In genomic region chr5:134070648-134070978, GRCh38 we compare ENCODE assay signal across 9 cellular contexts. TPM values are rescaled to one million over a fixed set of nuclear protein-coding genes. Genes with fewer than 3 reads are reported as not detected.
DNase-seq lines count a peak whose midpoint lies in the region; ATAC-seq, FAIRE-seq and TF ChIP-seq lines count a peak whose summit lies in the region.
"Had no signal": no experiment of that assay in that cellular context is flagged by ENCODE, and none has a peak within 500 bp of the region (broad histone marks: within the 10 kb centered on the region; RNA-seq: fewer than 3 reads in every experiment).

No MANE protein-coding gene starts in this region.

- H3K36me3 ChIP-seq in GM06990 (ENCODE audit: control insufficient read depth, insufficient read depth, low read length) (no peaks in the 10 kb centered on the region), rectal smooth muscle tissue (ENCODE audit: control insufficient read depth, insufficient read depth, low read length) (no peaks in the 10 kb centered on the region), small intestine (ENCODE audit: control insufficient read depth in 2 of 2, insufficient read depth in 2 of 2, low read length in 2 of 2) (no peaks in the 10 kb centered on the region)

- H3K4me1 ChIP-seq in rectal smooth muscle tissue (ENCODE audit: control insufficient read depth, insufficient read depth, low read length) (peaks cover 5% of the 10 kb centered on the region), small intestine (ENCODE audit: control insufficient read depth in 2 of 2, insufficient read depth in 1 of 2, low read depth in 1 of 2, low read length in 1 of 2) (no peaks in the 10 kb centered on the region)

- 6 to 17% (median 6%) methylated on average over 9 of the region's 9 CpGs for WGBS in small intestine, 3 donors

- H3K9ac ChIP-seq in rectal smooth muscle tissue (ENCODE audit: low read length), result no peak overlapping the region
- H3K9ac ChIP-seq: KMS-11 had no signal

- H3K27ac ChIP-seq in RWPE1 (no peak overlapping the region), rectal smooth muscle tissue (ENCODE audit: low read depth, low read length) (no peak overlapping the region), small intestine (ENCODE audit: low read depth in 1 of 2, low read length in 1 of 2) (no peak overlapping the region)
- H3K27ac ChIP-seq: KMS-11 had no signal

- DNase-seq in GM06990 (ENCODE audit: extremely low read depth, insufficient read length) (no peak), RWPE1 (ENCODE audit: low spot score) (peak; percentile 53), fibroblast of pulmonary artery (ENCODE audit: low read depth) (peak; percentile 61), NCI-H2081 (lab: John Stamatoyannopoulos, UW) (no peak), small intestine (no peak), T-helper 9 cell (no peak)

- H3K4me3 ChIP-seq in GM06990 (replicated peaks; ENCODE audit: low read depth, low read length), result peak overlapping the region; percentile 38
- H3K4me3 ChIP-seq in fibroblast of pulmonary artery (replicated peaks; ENCODE audit: low read depth, low read length), result peak overlapping the region; percentile 31
- peak overlapping the region; percentile 57 for H3K4me3 ChIP-seq in rectal smooth muscle tissue (ENCODE audit: low read length)
- H3K4me3 ChIP-seq in small intestine (ENCODE audit: low read depth in 1 of 2, low read length in 2 of 2), result peak overlapping the region in 1 of 2 donors; percentile 41

- no peak for FAIRE-seq in small intestine (lab: Jason Lieb, UNC)

- CTCF ChIA-PET in RWPE1 (lab: Yijun Ruan, JAX), result no interaction called here

- no peak for TF ChIP-seq CTCF in GM06990 (IDR thresholded peaks at IDR 0.05; ENCODE audit: insufficient read depth, low read length, poor library complexity, severe bottlenecking)
- TF ChIP-seq CTCF in RWPE1 (conservative IDR thresholded peaks at IDR 0.05; ENCODE audit: low read depth), result peak; percentile 41
- no peak for TF ChIP-seq CTCF in fibroblast of pulmonary artery (IDR thresholded peaks at IDR 0.05; ENCODE audit: low read length, missing control alignments)

- H3K27me3 ChIP-seq in GM06990 (replicated peaks; ENCODE audit: control insufficient read depth, insufficient read depth, low read length), result no peaks in the 10 kb centered on the region
- peaks cover 8% of the 10 kb centered on the region for H3K27me3 ChIP-seq in rectal smooth muscle tissue (ENCODE audit: control insufficient read depth, insufficient read depth, low read length)
- H3K27me3 ChIP-seq in small intestine (ENCODE audit: control insufficient read depth in 2 of 2, insufficient read depth in 2 of 2, low read length in 2 of 2), result peaks cover 3 to 7% of the 10 kb centered on the region in 2 donors

- POLR2A ChIA-PET in RWPE1 (lab: Yijun Ruan, JAX; ENCODE audit: low non-redundant PET), result no interaction called here

- ATAC-seq in HG03432 (IDR thresholded peaks at IDR 0.05; ENCODE audit: unreplicated experiment), result no peak

- H3K9me3 ChIP-seq in small intestine (ENCODE audit: control insufficient read depth, low read depth), result no peaks in the 10 kb centered on the region

RNA-seq across cellular contexts. Expression of gene TCF7, which starts 43.9 kb away (rescaled TPM):
- 10 to 100 TPM; 11.3 to 13.3 (median 11.4) TPM for polyA plus RNA-seq in small intestine

Comparison
In these comparisons a context has a peak if more than half of its experiments do, and no peak if none do; other contexts are left out.
1. DNase-seq: peak in RWPE1 (single experiment) and fibroblast of pulmonary artery (single experiment); none in GM06990 (single experiment), NCI-H2081 (0 of 2), small intestine (single experiment) and T-helper 9 cell (single experiment).